17 cellular contexts compared by ENCODE assay signal in genomic region chr20:22796465-22797077, GRCh38.
A peak's percentile ranks its signal among the peaks of the same experiment; 100 is the strongest.
DNase-seq lines count a peak whose midpoint lies in the region; ATAC-seq and TF ChIP-seq lines count a peak whose summit lies in the region.
"Had no signal": no experiment of that assay in that cellular context is flagged by ENCODE, and none has a peak within 500 bp of the region (broad histone marks: within the 10 kb centered on the region; RNA-seq: fewer than 3 reads in every experiment).

No MANE protein-coding gene starts in this region.

- no peaks in the 10 kb centered on the region for H3K9me3 Mint-ChIP-seq in nephron
- H3K9me3 Mint-ChIP-seq: activated naive CD4-positive, alpha-beta T cell treated with anti-CD3 and anti-CD28 coated beads for 36 hours; natural killer cell had no signal

- H3K27me3 Mint-ChIP-seq in nephron (ENCODE audit: low read depth), result peaks cover 10% of the 10 kb centered on the region
- H3K27me3 Mint-ChIP-seq: stimulated activated memory B cell treated with anti-CD40 and anti-IgM and Interleukin-4, amounts not matched to agents 10 μg/mL and 1 μg/mL and 100 μg/mL, for 72 hours had no signal

- H3F3A ChIP-seq in PC-3 (ENCODE audit: low read length, unreplicated experiment), result no peaks in the 10 kb centered on the region

- H3K27ac ChIP-seq in PC-3 (ENCODE audit: low read length), result no peak overlapping the region

- CTCF ChIA-PET in PC-3 (lab: Charles Lee), result no interaction called here

- in situ Hi-C loops in ACHN (cut with HindIII; ENCODE audit: low pct_ligation_motif_present, low pct_unique_long_range_greater_than_20kb, low sequenced_read_pairs), result no loop called here

- H4K20me1 ChIP-seq in PC-3 (ENCODE audit: low read length), result no peaks in the 10 kb centered on the region

- H2AFZ ChIP-seq in PC-3 (ENCODE audit: low read length), result no peak overlapping the region

- H3K9ac ChIP-seq in PC-3 (ENCODE audit: low read length), result no peak overlapping the region

- DNase-seq in ACHN, result peak; percentile 15
- peak; percentile 20 for DNase-seq in PC-3
- DNase-seq in fibroblast of mammary gland (ENCODE audit: low read depth), result peak; percentile 59
- DNase-seq in mucosa of descending colon, result no peak
- DNase-seq: activated CD4-positive, alpha-beta T cell treated with anti-CD3 and anti-CD28 coated beads, Interleukin-2, amount 50 U/mL, for 48 hours; activated naive CD4-positive, alpha-beta T cell treated with anti-CD3 and anti-CD28 coated beads for 36 hours; AML-193; effector CD8-positive, alpha-beta T cell; natural killer cell; NCI-H1436 treated with DMSO at 0.1 percent for 48 hours; NCI-H82; T-helper 1 cell had no signal

- H3K36me3 Mint-ChIP-seq in nephron (ENCODE audit: low read depth), result no peaks in the 10 kb centered on the region
- H3K36me3 Mint-ChIP-seq: natural killer cell; stimulated activated memory B cell treated with anti-CD40 and anti-IgM and Interleukin-4, amounts not matched to agents 10 μg/mL and 1 μg/mL and 100 μg/mL, for 72 hours had no signal

- H3K9me3 ChIP-seq in PC-3 (ENCODE audit: low read length), result no peaks in the 10 kb centered on the region
- H3K9me3 ChIP-seq in mucosa of descending colon, result no peaks in the 10 kb centered on the region

- H3K4me2 ChIP-seq in PC-3 (ENCODE audit: low read length), result peak overlapping the region; percentile 25

- no peaks in the 10 kb centered on the region for H3K36me3 ChIP-seq in PC-3 (ENCODE audit: low read depth, low read length)
- H3K36me3 ChIP-seq in mucosa of descending colon (ENCODE audit: low read depth), result no peaks in the 10 kb centered on the region

- H3K27me3 ChIP-seq in PC-3 (ENCODE audit: low read length), result no peaks in the 10 kb centered on the region

- no peaks in the 10 kb centered on the region for H3K9me2 ChIP-seq in PC-3 (replicated peaks; ENCODE audit: low read length)

- intact Hi-C loops in PC-3 (cut with micrococcal nuclease) (no loop called here), mucosa of descending colon (cut with DNase I, micrococcal nuclease) (no loop called here)

- BruUV-seq in PC-3 (replicated peaks; lab: Mats Ljungman, UMichigan), result no TSS peak

- H3K4me3 Mint-ChIP-seq in nephron, result peak overlapping the region in 1 of 3 experiments; percentile 10
- H3K4me3 Mint-ChIP-seq: activated naive CD4-positive, alpha-beta T cell treated with anti-CD3 and anti-CD28 coated beads for 36 hours; natural killer cell; stimulated activated memory B cell treated with anti-CD40 and anti-IgM and Interleukin-4, amounts not matched to agents 10 μg/mL and 1 μg/mL and 100 μg/mL, for 72 hours had no signal

- H3K4me3 ChIP-seq in PC-3 (ENCODE audit: low read length), result no peak overlapping the region
- H3K4me3 ChIP-seq in fibroblast of mammary gland (ENCODE audit: control insufficient read depth, low read depth, low read length), result no peak overlapping the region
- H3K4me3 ChIP-seq in mucosa of descending colon, result no peak overlapping the region

- POLR2A ChIA-PET in PC-3 (lab: Charles Lee; ENCODE audit: unreplicated experiment), result no interaction called here

- ATAC-seq in PC-3 (no peak), HG03135 (IDR thresholded peaks at IDR 0.05; ENCODE audit: unreplicated experiment) (no peak), mucosa of descending colon (no peak), HG03571 (IDR thresholded peaks at IDR 0.05; ENCODE audit: unreplicated experiment) (no peak), GM19035 (IDR thresholded peaks at IDR 0.05; ENCODE audit: unreplicated experiment) (no peak)
- ATAC-seq: natural killer cell; stimulated activated memory B cell treated with anti-CD40 and anti-IgM and Interleukin-4, amounts not matched to agents 10 μg/mL and 1 μg/mL and 100 μg/mL, for 72 hours had no signal

- TF ChIP-seq CTCF in PC-3 (conservative IDR thresholded peaks at IDR 0.05; ENCODE audit: low read depth, low read length) (no peak), fibroblast of mammary gland (conservative IDR thresholded peaks at IDR 0.05; ENCODE audit: control insufficient read depth, insufficient read depth, low read depth, low read length) (no peak), nephron (IDR thresholded peaks at IDR 0.05; ENCODE audit: unreplicated experiment in 3 of 3) (no peak), mucosa of descending colon (IDR thresholded peaks at IDR 0.05) (no peak)

- H3K4me1 ChIP-seq in PC-3 (ENCODE audit: insufficient read depth, low read length) (peaks cover 46% of the 10 kb centered on the region), mucosa of descending colon (ENCODE audit: low read depth) (no peaks in the 10 kb centered on the region)

- H3K79me2 ChIP-seq in PC-3 (ENCODE audit: low read length), result no peaks in the 10 kb centered on the region

- peaks cover 53% of the 10 kb centered on the region for H3K4me1 Mint-ChIP-seq in nephron
- H3K4me1 Mint-ChIP-seq: natural killer cell; stimulated activated memory B cell treated with anti-CD40 and anti-IgM and Interleukin-4, amounts not matched to agents 10 μg/mL and 1 μg/mL and 100 μg/mL, for 72 hours had no signal

- H3K27ac Mint-ChIP-seq in nephron, result peak overlapping the region in 2 of 3 experiments; percentile 47 to 50
- H3K27ac Mint-ChIP-seq: activated naive CD4-positive, alpha-beta T cell treated with anti-CD3 and anti-CD28 coated beads for 36 hours; natural killer cell; stimulated activated memory B cell treated with anti-CD40 and anti-IgM and Interleukin-4, amounts not matched to agents 10 μg/mL and 1 μg/mL and 100 μg/mL, for 72 hours had no signal

Comparison
In these comparisons a context has a peak if more than half of its experiments do, and no peak if none do; other contexts are left out.
1. DNase-seq: peak in ACHN (single experiment), PC-3 (single experiment) and fibroblast of mammary gland (single experiment); none in mucosa of descending colon (0 of 3).